ENCODE assay signal across 8 cellular contexts in the genomic region with DNA sequence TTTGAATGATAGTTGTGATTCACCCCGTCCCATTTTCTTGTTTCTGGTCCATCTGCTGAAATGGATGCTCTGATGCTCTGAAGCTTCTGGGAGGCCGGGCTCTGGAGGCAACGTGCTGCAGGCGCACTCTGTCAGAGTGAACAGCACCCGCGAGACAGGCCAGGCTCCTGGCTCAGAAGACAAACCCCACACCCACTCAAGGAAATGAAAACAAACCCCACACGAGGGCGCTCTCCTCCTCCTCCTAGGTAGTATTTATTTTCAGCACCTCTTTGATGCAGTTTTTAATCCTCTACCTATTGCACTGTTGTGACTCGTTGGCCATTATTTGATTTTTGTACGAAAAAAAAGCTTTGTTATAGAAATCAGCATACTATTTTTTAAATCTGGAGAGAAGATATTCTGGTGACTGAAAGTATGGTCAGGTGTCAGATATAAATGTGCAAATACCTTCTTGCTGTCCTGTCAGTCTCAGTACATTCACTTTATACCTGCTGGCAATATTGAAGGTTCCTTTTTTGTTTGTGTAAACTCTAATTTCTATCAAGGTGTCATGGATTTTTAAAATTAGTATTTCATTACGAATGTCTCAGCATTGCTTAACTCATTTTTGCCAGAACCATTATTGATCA. TPM values are rescaled to one million over a fixed set of nuclear protein-coding genes. Genes with fewer than 3 reads are reported as not detected.
DNase-seq lines count a peak whose midpoint lies in the region; ATAC-seq and TF ChIP-seq lines count a peak whose summit lies in the region.

No MANE protein-coding gene starts in this region.

- ATAC-seq in GM19452 (IDR thresholded peaks at IDR 0.05; ENCODE audit: unreplicated experiment): no peak
- ATAC-seq in GM18517 (IDR thresholded peaks at IDR 0.05; ENCODE audit: unreplicated experiment): no peak

- H3K4me1 ChIP-seq in Peyer's patch: no peaks in the 10 kb centered on the region

- no peaks in the 10 kb centered on the region for H3K36me3 ChIP-seq in Peyer's patch

- no peaks in the 10 kb centered on the region for H3K36me3 Mint-ChIP-seq in activated T-helper 2 cell treated with anti-CD3 and anti-CD28 coated beads, Interferon-gamma antibody, Interleukin-2, Interleukin-4, amounts not matched to agents 10 μg/mL and 5 μg/mL and 100 μg/mL, durations not matched to agents 14 hours and 24 hours and 36 hours (ENCODE audit: low read depth)

- intact Hi-C loops in activated T-helper 2 cell treated with anti-CD3 and anti-CD28 coated beads, Interferon-gamma antibody, Interleukin-2, Interleukin-4, amounts not matched to agents 10 μg/mL and 5 μg/mL and 100 μg/mL, durations not matched to agents 14 hours and 24 hours and 36 hours (cut with micrococcal nuclease): loop anchor here (10.0 kb wide), 1 partner anchor 557 kb away; no protein-coding TSS in a partner anchor

- no peaks in the 10 kb centered on the region for H3K9me3 ChIP-seq in Peyer's patch

- peaks cover 9% of the 10 kb centered on the region for H3K4me1 Mint-ChIP-seq in activated T-helper 2 cell treated with anti-CD3 and anti-CD28 coated beads, Interferon-gamma antibody, Interleukin-2, Interleukin-4, amounts not matched to agents 10 μg/mL and 5 μg/mL and 100 μg/mL, durations not matched to agents 14 hours and 24 hours and 36 hours (ENCODE audit: low read depth)

- H3K9me3 Mint-ChIP-seq in activated T-helper 2 cell treated with anti-CD3 and anti-CD28 coated beads, Interferon-gamma antibody, Interleukin-2, Interleukin-4, amounts not matched to agents 10 μg/mL and 5 μg/mL and 100 μg/mL, durations not matched to agents 14 hours and 24 hours and 36 hours: peaks cover 5% of the 10 kb centered on the region

- H3K4me3 ChIP-seq in Peyer's patch (no peak overlapping the region), retinal pigment epithelial cell (ENCODE audit: low read length) (no peak overlapping the region)

- no peak for TF ChIP-seq POLR2A in Peyer's patch (IDR thresholded peaks at IDR 0.05)

- DNase-seq in AG08396 (ENCODE audit: low spot score): peak; percentile 42
- DNase-seq in GM20000 (ENCODE audit: low spot score): peak; percentile 66
- DNase-seq in Peyer's patch: peak in 2 of 3 donors; percentile 68 to 82
- DNase-seq in activated T-helper 2 cell treated with anti-CD3 and anti-CD28 coated beads, Interferon-gamma antibody, Interleukin-2, Interleukin-4, amounts not matched to agents 10 μg/mL and 5 μg/mL and 100 μg/mL, durations not matched to agents 14 hours and 24 hours and 36 hours (ENCODE audit: low spot score): peak; percentile 50
- peak; percentile 68 for DNase-seq in globus pallidus (ENCODE audit: low spot score)
- no peak for DNase-seq in retinal pigment epithelial cell (ENCODE audit: low read depth)

- H3K4me3 Mint-ChIP-seq in activated T-helper 2 cell treated with anti-CD3 and anti-CD28 coated beads, Interferon-gamma antibody, Interleukin-2, Interleukin-4, amounts not matched to agents 10 μg/mL and 5 μg/mL and 100 μg/mL, durations not matched to agents 14 hours and 24 hours and 36 hours (ENCODE audit: low read depth): no peak overlapping the region

- no peaks in the 10 kb centered on the region for H3K27me3 ChIP-seq in Peyer's patch

- no peak overlapping the region for H3K27ac Mint-ChIP-seq in activated T-helper 2 cell treated with anti-CD3 and anti-CD28 coated beads, Interferon-gamma antibody, Interleukin-2, Interleukin-4, amounts not matched to agents 10 μg/mL and 5 μg/mL and 100 μg/mL, durations not matched to agents 14 hours and 24 hours and 36 hours

- peak; percentile 14 for TF ChIP-seq CTCF in GM20000 (IDR thresholded peaks at IDR 0.05; ENCODE audit: extremely low read depth, missing control alignments)
- peak in 3 of 6 experiments; percentile 25 to 52 (median 33) for TF ChIP-seq CTCF in Peyer's patch (IDR thresholded peaks at IDR 0.05)
- TF ChIP-seq CTCF in retinal pigment epithelial cell (conservative IDR thresholded peaks at IDR 0.05; ENCODE audit: low read depth, low read length): peak; percentile 55

- no peak overlapping the region for H3K27ac ChIP-seq in Peyer's patch

- peaks cover 38% of the 10 kb centered on the region for H3K27me3 Mint-ChIP-seq in activated T-helper 2 cell treated with anti-CD3 and anti-CD28 coated beads, Interferon-gamma antibody, Interleukin-2, Interleukin-4, amounts not matched to agents 10 μg/mL and 5 μg/mL and 100 μg/mL, durations not matched to agents 14 hours and 24 hours and 36 hours (ENCODE audit: low read depth)

RNA-seq across cellular contexts. Expression of a gene that starts 10.3 kb away (rescaled TPM):
- total RNA-seq in Peyer's patch: 1 to 10 TPM in 3 of 4 donors, under 1 TPM in 1; 0.95 to 6.6 (median 2.8) TPM
- 6.8 and 10.5 TPM in 2 replicates for total RNA-seq in activated T-helper 2 cell treated with anti-CD3 and anti-CD28 coated beads, Interferon-gamma antibody, Interleukin-2, Interleukin-4, amounts not matched to agents 10 μg/mL and 5 μg/mL and 100 μg/mL, durations not matched to agents 14 hours and 24 hours and 36 hours

RNA-seq across cellular contexts. Expression of a gene that starts 42.5 kb away (rescaled TPM):
- not detected for total RNA-seq in Peyer's patch
- not detected in 2 replicates for total RNA-seq in activated T-helper 2 cell treated with anti-CD3 and anti-CD28 coated beads, Interferon-gamma antibody, Interleukin-2, Interleukin-4, amounts not matched to agents 10 μg/mL and 5 μg/mL and 100 μg/mL, durations not matched to agents 14 hours and 24 hours and 36 hours
